ENCODE assay signal across 8 cellular contexts in the genomic region with DNA sequence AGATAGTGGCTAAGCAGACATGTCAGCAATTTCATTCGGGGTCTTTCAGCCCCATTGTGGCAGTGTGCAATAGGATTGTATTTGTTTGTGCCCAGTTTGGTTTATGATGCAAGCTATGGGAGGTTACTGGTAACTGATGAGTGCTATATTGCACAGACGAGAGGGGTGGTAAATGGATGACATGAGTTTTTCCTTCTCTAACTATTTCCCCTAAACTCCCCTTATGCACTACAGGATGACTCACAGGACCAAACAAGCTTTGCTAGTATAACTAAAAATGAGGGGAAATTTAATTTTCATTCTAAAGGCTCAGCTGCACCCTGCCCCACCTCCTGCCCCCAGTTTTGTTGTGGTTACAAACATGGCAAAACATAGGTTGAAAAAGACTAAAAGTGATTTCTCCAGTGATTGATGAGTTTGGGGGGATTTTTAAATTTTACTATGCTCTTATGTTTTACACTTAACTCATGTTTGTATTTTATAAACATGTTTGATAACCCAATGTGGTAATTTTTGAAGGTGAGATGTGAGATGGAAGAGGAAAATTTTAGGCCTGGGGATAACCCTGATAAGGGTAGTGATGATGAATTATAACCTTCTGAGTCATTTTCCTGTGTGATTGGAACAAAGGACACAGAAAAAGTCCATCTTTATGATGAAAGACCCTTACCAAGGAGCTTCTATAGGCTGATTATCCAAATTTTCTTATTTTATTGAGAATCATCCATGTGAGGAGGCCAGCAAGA.
DNase-seq lines count a peak whose midpoint lies in the region; ATAC-seq lines count a peak whose summit lies in the region.
"Had no signal": no experiment of that assay in that cellular context is flagged by ENCODE, and none has a peak within 500 bp of the region (broad histone marks: within the 10 kb centered on the region; RNA-seq: fewer than 3 reads in every experiment).

No MANE protein-coding gene starts in this region.

- H3K4me1 Mint-ChIP-seq in central memory CD8-positive, alpha-beta T cell, result peaks cover 26% of the 10 kb centered on the region

- H3K27ac ChIP-seq in SJSA1, result peak overlapping the region; percentile 71

- peak in 1 of 2 experiments; percentile 28 for DNase-seq in SJSA1 (ENCODE audit: low read depth in 1 of 2, low spot score in 2 of 2)
- no peak for DNase-seq in central memory CD8-positive, alpha-beta T cell (ENCODE audit: low spot score in 2 of 2)
- DNase-seq in stimulated activated CD4-positive, alpha-beta T cell treated with anti-CD3 and anti-CD28 coated beads, TNF-alpha, amount 100 ng/mL, for 24 hours (ENCODE audit: low read depth in 3 of 3), result peak in 2 of 3 experiments; percentile 48 to 53
- DNase-seq in NCI-H2171 treated with DMSO at 0.1 percent for 48 hours (lab: John Stamatoyannopoulos, UW), result no peak
- DNase-seq: NCI-H1436 treated with DMSO at 0.1 percent for 48 hours had no signal

- no peak overlapping the region for H3K4me3 ChIP-seq in SJSA1

- H3K36me3 Mint-ChIP-seq in central memory CD8-positive, alpha-beta T cell (ENCODE audit: insufficient read depth), result peaks cover 2% of the 10 kb centered on the region

- no peaks in the 10 kb centered on the region for H3K27me3 ChIP-seq in SJSA1 (replicated peaks)

- peaks cover 6% of the 10 kb centered on the region for H3K9me3 ChIP-seq in SJSA1 (replicated peaks)

- ATAC-seq in HG02588 (IDR thresholded peaks at IDR 0.05; ENCODE audit: unreplicated experiment) (peak; percentile 28), GM21737 (IDR thresholded peaks at IDR 0.05; ENCODE audit: unreplicated experiment) (no peak), HG03139 (IDR thresholded peaks at IDR 0.05; ENCODE audit: unreplicated experiment) (no peak)
- ATAC-seq in central memory CD8-positive, alpha-beta T cell (replicated peaks; ENCODE audit: extremely low read depth, poor library complexity, severe bottlenecking), result no peak

- H3K36me3 ChIP-seq in SJSA1, result no peaks in the 10 kb centered on the region

- H3K27me3 Mint-ChIP-seq in central memory CD8-positive, alpha-beta T cell, result peaks cover 29% of the 10 kb centered on the region

- peaks cover 20% of the 10 kb centered on the region for H3K9me3 Mint-ChIP-seq in central memory CD8-positive, alpha-beta T cell

- H3K27ac Mint-ChIP-seq in central memory CD8-positive, alpha-beta T cell (ENCODE audit: low read depth), result peak overlapping the region; percentile 60

- peaks cover 30% of the 10 kb centered on the region for H3K4me1 ChIP-seq in SJSA1 (replicated peaks)

- H3K4me3 Mint-ChIP-seq in central memory CD8-positive, alpha-beta T cell, result no peak overlapping the region

Comparison
In these comparisons a context has a peak if more than half of its experiments do, and no peak if none do; other contexts are left out.
1. DNase-seq: peak in stimulated activated CD4-positive, alpha-beta T cell treated with anti-CD3 and anti-CD28 coated beads, TNF-alpha, amount 100 ng/mL, for 24 hours (2 of 3); none in central memory CD8-positive, alpha-beta T cell (0 of 2) and NCI-H2171 treated with DMSO at 0.1 percent for 48 hours (single experiment).